9 cellular contexts compared by ENCODE assay signal in the genomic region with DNA sequence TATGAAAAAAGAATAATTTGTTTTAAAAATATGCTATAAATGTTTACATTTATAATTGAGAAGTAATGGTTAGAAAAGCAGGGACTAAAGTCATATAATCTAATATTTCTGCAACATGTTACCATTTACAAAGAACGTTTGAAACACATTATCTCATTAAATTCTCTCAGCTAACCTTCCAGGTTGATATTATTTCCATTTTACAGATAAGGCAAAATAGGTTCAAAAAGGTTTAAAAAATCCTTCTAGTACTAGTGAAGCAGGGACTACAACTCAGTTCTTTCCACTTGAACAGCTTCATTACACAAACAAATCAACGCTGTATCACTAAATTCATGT. TPM values are rescaled to one million over a fixed set of nuclear protein-coding genes. Genes with fewer than 3 reads are reported as not detected.
DNase-seq lines count a peak whose midpoint lies in the region; ATAC-seq and TF ChIP-seq lines count a peak whose summit lies in the region.
"Had no signal": no experiment of that assay in that cellular context is flagged by ENCODE, and none has a peak within 500 bp of the region (broad histone marks: within the 10 kb centered on the region; RNA-seq: fewer than 3 reads in every experiment).

No MANE protein-coding gene starts in this region.

- H3K4me1 ChIP-seq in GM23338 (ENCODE audit: insufficient read depth), result no peaks in the 10 kb centered on the region
- no peaks in the 10 kb centered on the region for H3K4me1 ChIP-seq in hepatocyte (ENCODE audit: insufficient read depth)
- H3K4me1 ChIP-seq in skeletal muscle tissue (ENCODE audit: control insufficient read depth in 3 of 3, insufficient read depth in 3 of 3, low read length in 3 of 3), result peaks cover 3 to 7% (median 6%) of the 10 kb centered on the region in 3 donors

- H3K9ac ChIP-seq in skeletal muscle tissue (ENCODE audit: low read depth in 1 of 3, low read length in 3 of 3), result peak overlapping the region in 2 of 3 donors; percentile 86 to 87

- H3K27ac Mint-ChIP-seq in GM23338, result peak overlapping the region; percentile 97

- H3K4me3 ChIP-seq in GM23338 (peak overlapping the region; percentile 61), WI38 (ENCODE audit: low read depth, low read length) (peak overlapping the region; percentile 88), hepatocyte (peak overlapping the region; percentile 56), skeletal muscle tissue (ENCODE audit: low read length in 3 of 3) (peak overlapping the region; percentile 74 to 99 (median 93))

- peaks cover 5% of the 10 kb centered on the region; the same call in 2 of the 3 replicates for H3K4me1 Mint-ChIP-seq in GM23338

- peaks cover 5% of the 10 kb centered on the region for H3K27me3 Mint-ChIP-seq in GM23338 (ENCODE audit: insufficient read depth, low read depth, poor library complexity)

- 12% methylated on average over 2 of the region's 2 CpGs for WGBS in hepatocyte (ENCODE audit: low lambda C conversion rate, missing lambda C conversion rate)

- peaks cover 7% of the 10 kb centered on the region; the same call in 1 of the 3 replicates for H3K36me3 Mint-ChIP-seq in GM23338 (ENCODE audit: low read depth)

- H3K79me2 ChIP-seq in GM23338 (replicated peaks; ENCODE audit: insufficient read depth) (peaks cover 50% of the 10 kb centered on the region), hepatocyte (peaks cover 38% of the 10 kb centered on the region)

- no peak for TF ChIP-seq CTCF in GM23338 (conservative IDR thresholded peaks at IDR 0.05; ENCODE audit: low read depth in 2 of 2)
- TF ChIP-seq CTCF in WI38 (IDR thresholded peaks at IDR 0.05; ENCODE audit: low read depth, low read length), result no peak
- TF ChIP-seq CTCF in hepatocyte (IDR thresholded peaks at IDR 0.05; ENCODE audit: poor library complexity), result no peak

- DNase-seq in GM23338 (ENCODE audit: low spot score) (no peak), hepatocyte (ENCODE audit: low spot score) (no peak), substantia nigra (lab: John Stamatoyannopoulos, UW) (no peak), Ammon's horn (ENCODE audit: low spot score) (no peak)
- DNase-seq: occipital lobe had no signal

- ATAC-seq in GM23338 (no peak), HG03097 (IDR thresholded peaks at IDR 0.05; ENCODE audit: low FRiP score, unreplicated experiment) (no peak), HG02852 (IDR thresholded peaks at IDR 0.05; ENCODE audit: unreplicated experiment) (no peak)

- 0 out of 2 replicates have a peak, but pooled peaks cover 4% of the 10 kb centered on the region for H3F3A ChIP-seq in GM23338 (replicated peaks; ENCODE audit: low read depth)

- H4K20me1 ChIP-seq in GM23338 (replicated peaks; ENCODE audit: insufficient read depth) (peaks cover 9% of the 10 kb centered on the region; the same call in 1 of the 2 replicates), hepatocyte (ENCODE audit: insufficient read depth, poor library complexity, severe bottlenecking) (no peaks in the 10 kb centered on the region)

- H3K36me3 ChIP-seq in GM23338 (ENCODE audit: insufficient read depth) (no peaks in the 10 kb centered on the region), hepatocyte (replicated peaks; ENCODE audit: insufficient read depth, low read depth) (no peaks in the 10 kb centered on the region), skeletal muscle tissue (ENCODE audit: control insufficient read depth in 3 of 3, insufficient read depth in 3 of 3, low read length in 3 of 3) (no peaks in the 10 kb centered on the region)

- H3K4me2 ChIP-seq in GM23338 (peak overlapping the region; percentile 84), hepatocyte (peak overlapping the region; percentile 92)

- H2AFZ ChIP-seq in GM23338 (peak overlapping the region; percentile 88), hepatocyte (peak overlapping the region; percentile 59)

- no peaks in the 10 kb centered on the region for H3K9me2 ChIP-seq in GM23338 (ENCODE audit: insufficient read depth)
- no peaks in the 10 kb centered on the region for H3K9me2 ChIP-seq in hepatocyte (replicated peaks; ENCODE audit: insufficient read depth)

- peaks cover 18% of the 10 kb centered on the region for H3K9me3 Mint-ChIP-seq in GM23338

- H3K4me3 Mint-ChIP-seq in GM23338, result peak overlapping the region; percentile 98

- H3K9me3 ChIP-seq in hepatocyte (ENCODE audit: low read depth), result no peaks in the 10 kb centered on the region
- no peaks in the 10 kb centered on the region for H3K9me3 ChIP-seq in skeletal muscle tissue (ENCODE audit: control insufficient read depth in 3 of 3, low read length in 3 of 3)

- H3K27ac ChIP-seq in GM23338 (ENCODE audit: low read depth), result no peak overlapping the region
- peak overlapping the region; percentile 14 for H3K27ac ChIP-seq in hepatocyte
- H3K27ac ChIP-seq in skeletal muscle tissue (ENCODE audit: low read depth, low read length), result peak overlapping the region; percentile 66
- H3K27ac ChIP-seq in substantia nigra (ENCODE audit: low read depth, low read length, poor library complexity, severe bottlenecking), result no peak overlapping the region

- H3K27me3 ChIP-seq in GM23338 (ENCODE audit: insufficient read depth), result no peaks in the 10 kb centered on the region
- H3K27me3 ChIP-seq in hepatocyte, result no peaks in the 10 kb centered on the region
- H3K27me3 ChIP-seq in skeletal muscle tissue (ENCODE audit: control insufficient read depth in 3 of 3, insufficient read depth in 3 of 3, low read length in 3 of 3), result no peaks in the 10 kb centered on the region

TF ChIP-seq in GM23338, 12 proteins besides CTCF, POLR2A, EP300 and RAD21 (continues in another document):
- TF ChIP-seq, protein P1, sequence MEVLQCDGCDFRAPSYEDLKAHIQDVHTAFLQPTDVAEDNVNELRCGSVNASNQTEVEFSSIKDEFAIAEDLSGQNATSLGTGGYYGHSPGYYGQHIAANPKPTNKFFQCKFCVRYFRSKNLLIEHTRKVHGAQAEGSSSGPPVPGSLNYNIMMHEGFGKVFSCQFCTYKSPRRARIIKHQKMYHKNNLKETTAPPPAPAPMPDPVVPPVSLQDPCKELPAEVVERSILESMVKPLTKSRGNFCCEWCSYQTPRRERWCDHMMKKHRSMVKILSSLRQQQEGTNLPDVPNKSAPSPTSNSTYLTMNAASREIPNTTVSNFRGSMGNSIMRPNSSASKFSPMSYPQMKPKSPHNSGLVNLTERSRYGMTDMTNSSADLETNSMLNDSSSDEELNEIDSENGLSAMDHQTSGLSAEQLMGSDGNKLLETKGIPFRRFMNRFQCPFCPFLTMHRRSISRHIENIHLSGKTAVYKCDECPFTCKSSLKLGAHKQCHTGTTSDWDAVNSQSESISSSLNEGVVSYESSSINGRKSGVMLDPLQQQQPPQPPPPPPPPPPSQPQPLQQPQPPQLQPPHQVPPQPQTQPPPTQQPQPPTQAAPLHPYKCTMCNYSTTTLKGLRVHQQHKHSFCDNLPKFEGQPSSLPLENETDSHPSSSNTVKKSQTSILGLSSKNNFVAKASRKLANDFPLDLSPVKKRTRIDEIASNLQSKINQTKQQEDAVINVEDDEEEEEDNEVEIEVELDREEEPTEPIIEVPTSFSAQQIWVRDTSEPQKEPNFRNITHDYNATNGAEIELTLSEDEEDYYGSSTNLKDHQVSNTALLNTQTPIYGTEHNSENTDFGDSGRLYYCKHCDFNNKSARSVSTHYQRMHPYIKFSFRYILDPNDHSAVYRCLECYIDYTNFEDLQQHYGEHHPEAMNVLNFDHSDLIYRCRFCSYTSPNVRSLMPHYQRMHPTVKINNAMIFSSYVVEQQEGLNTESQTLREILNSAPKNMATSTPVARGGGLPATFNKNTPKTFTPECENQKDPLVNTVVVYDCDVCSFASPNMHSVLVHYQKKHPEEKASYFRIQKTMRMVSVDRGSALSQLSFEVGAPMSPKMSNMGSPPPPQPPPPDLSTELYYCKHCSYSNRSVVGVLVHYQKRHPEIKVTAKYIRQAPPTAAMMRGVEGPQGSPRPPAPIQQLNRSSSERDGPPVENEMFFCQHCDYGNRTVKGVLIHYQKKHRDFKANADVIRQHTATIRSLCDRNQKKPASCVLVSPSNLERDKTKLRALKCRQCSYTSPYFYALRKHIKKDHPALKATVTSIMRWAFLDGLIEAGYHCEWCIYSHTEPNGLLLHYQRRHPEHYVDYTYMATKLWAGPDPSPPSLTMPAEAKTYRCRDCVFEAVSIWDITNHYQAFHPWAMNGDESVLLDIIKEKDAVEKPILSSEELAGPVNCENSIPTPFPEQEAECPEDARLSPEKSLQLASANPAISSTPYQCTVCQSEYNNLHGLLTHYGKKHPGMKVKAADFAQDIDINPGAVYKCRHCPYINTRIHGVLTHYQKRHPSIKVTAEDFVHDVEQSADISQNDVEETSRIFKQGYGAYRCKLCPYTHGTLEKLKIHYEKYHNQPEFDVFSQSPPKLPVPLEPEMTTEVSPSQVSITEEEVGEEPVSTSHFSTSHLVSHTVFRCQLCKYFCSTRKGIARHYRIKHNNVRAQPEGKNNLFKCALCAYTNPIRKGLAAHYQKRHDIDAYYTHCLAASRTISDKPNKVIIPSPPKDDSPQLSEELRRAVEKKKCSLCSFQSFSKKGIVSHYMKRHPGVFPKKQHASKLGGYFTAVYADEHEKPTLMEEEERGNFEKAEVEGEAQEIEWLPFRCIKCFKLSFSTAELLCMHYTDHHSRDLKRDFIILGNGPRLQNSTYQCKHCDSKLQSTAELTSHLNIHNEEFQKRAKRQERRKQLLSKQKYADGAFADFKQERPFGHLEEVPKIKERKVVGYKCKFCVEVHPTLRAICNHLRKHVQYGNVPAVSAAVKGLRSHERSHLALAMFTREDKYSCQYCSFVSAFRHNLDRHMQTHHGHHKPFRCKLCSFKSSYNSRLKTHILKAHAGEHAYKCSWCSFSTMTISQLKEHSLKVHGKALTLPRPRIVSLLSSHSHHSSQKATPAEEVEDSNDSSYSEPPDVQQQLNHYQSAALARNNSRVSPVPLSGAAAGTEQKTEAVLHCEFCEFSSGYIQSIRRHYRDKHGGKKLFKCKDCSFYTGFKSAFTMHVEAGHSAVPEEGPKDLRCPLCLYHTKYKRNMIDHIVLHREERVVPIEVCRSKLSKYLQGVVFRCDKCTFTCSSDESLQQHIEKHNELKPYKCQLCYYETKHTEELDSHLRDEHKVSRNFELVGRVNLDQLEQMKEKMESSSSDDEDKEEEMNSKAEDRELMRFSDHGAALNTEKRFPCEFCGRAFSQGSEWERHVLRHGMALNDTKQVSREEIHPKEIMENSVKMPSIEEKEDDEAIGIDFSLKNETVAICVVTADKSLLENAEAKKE (CRISPR knock-in tag; IDR thresholded peaks at IDR 0.05), result no peak

RNA-seq across cellular contexts. Expression of a gene that starts 0.9 kb away (rescaled TPM):
- total RNA-seq in GM23338 (2014; rRNA removed; shearing (Covaris generic)), result 49.0 and 74.8 TPM in 2 replicates
- polyA plus RNA-seq in GM23338 (2016; fragmentation: Nextera tagmentation; extraction: Ambion mirVana), result 53.3 and 65.5 TPM in 2 replicates
- total RNA-seq in hepatocyte, result 23.2 and 23.8 TPM in 2 replicates
- 15.0 and 20.4 TPM in 2 replicates for polyA plus RNA-seq in hepatocyte
- 40.7 TPM for total RNA-seq in skeletal muscle tissue

RNA-seq across cellular contexts. Expression of a gene that starts 11.4 kb away (rescaled TPM):
- 38.8 and 40.7 TPM in 2 replicates for total RNA-seq in GM23338 (2014; rRNA removed; shearing (Covaris generic))
- polyA plus RNA-seq in GM23338 (2016; fragmentation: Nextera tagmentation; extraction: Ambion mirVana), result 117 and 157 TPM in 2 replicates
- 37.4 and 42.6 TPM in 2 replicates for total RNA-seq in hepatocyte
- 64.4 and 68.1 TPM in 2 replicates for polyA plus RNA-seq in hepatocyte
- 25.6 TPM for total RNA-seq in skeletal muscle tissue

Comparison
In these comparisons a context has a peak if more than half of its experiments do, and no peak if none do; other contexts are left out.
1. H3K27ac ChIP-seq: peak in hepatocyte (single experiment) and skeletal muscle tissue (single experiment); none in GM23338 (single experiment) and substantia nigra (single experiment).
2. Peak in every context shown above with its lines, with median percentiles within 50 percentile points of each other: H3K4me3 ChIP-seq.